1 cellular context compared by ENCODE assay signal in the genomic region with DNA sequence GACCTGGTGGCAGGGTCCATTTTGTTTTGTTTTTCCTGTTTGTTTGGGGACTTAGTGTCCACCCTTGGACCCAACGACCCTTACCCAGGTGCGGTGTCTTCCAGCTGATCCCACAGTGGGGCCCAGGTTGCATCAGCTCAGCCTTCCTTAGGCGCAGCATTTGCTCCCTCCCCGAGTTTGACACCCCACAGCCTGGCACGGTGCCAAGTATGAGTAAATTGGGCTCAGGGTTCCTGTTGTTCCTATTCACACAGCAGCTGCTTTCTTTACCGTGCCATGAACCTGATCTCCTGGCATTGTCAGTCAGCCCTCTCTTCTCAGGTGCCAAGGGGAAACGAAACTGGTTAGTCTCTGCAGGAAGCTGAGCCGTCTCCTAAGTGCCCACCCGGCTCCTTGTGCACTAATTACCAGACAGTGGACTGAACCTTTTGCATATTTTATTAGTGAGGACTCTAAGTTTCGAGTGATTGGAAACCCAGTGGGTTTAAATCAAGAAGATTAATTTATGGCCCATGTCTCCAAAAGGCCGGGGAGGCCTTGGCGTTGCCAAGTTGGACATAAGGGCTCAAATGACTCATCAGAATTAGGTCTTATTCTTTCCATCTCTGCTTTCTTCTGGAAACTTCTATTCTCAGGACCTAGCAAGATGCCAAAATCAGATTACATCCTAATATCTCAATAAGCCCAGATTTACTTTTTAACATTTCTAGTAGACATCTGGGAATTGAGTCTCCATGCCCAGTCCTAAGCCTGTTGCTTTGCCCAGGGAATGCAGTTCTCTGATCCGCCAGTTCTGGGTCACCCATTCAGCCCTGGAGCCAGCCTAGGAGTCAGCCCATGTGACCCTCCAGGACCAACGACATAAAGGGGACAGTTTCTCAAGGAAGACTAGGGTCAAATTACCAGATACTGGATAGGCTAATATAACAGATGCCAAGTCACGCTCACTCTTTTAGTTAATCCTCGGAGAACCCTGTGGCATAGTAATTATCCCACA.
TF ChIP-seq lines count a peak whose summit lies in the region.

No MANE protein-coding gene starts in this region.

TF ChIP-seq in HepG2, 621 proteins besides CTCF, POLR2A, EP300 and RAD21 (continued from another document):
- TF ChIP-seq ZNF644 (CRISPR knock-in tag; IDR thresholded peaks at IDR 0.05; ENCODE audit: low read depth) (0 out of 2 replicates have a peak, but pooled peaks have one; percentile 5), GTF2F1 (IDR thresholded peaks at IDR 0.05; ENCODE audit: low read length) (peak; percentile 64; the same call in 1 of the 2 replicates), NFE2L2 (IDR thresholded peaks at IDR 0.05; ENCODE audit: low read length) (peak; percentile 21; the same call in 1 of the 2 replicates), SNAI1 (CRISPR knock-in tag; IDR thresholded peaks at IDR 0.05; ENCODE audit: borderline replicate concordance) (no peak), SOX6 (IDR thresholded peaks at IDR 0.05) (no peak), SOX6 (CRISPR knock-in tag; IDR thresholded peaks at IDR 0.05) (peak; percentile 74), ARID5B (CRISPR knock-in tag; IDR thresholded peaks at IDR 0.05) (peak; percentile 40; the same call in 1 of the 2 replicates), MAFG (CRISPR knock-in tag; IDR thresholded peaks at IDR 0.05) (no peak), SALL1 (CRISPR knock-in tag; IDR thresholded peaks at IDR 0.05) (peak; percentile 77), MXI1 (IDR thresholded peaks at IDR 0.05; ENCODE audit: borderline replicate concordance, low read depth, low read length) (0 out of 3 replicates have a peak, but pooled peaks have one; percentile 47), PBX2 (CRISPR knock-in tag; IDR thresholded peaks at IDR 0.05) (no peak), GATAD2A (CRISPR knock-in tag; IDR thresholded peaks at IDR 0.05) (peak; percentile 39), DRAP1 (CRISPR knock-in tag; IDR thresholded peaks at IDR 0.05) (no peak), CEBPG (CRISPR knock-in tag; IDR thresholded peaks at IDR 0.05) (peak; percentile 34; the same call in 1 of the 2 replicates), ZBTB7A (CRISPR knock-in tag; IDR thresholded peaks at IDR 0.05) (peak; percentile 35; the same call in 1 of the 2 replicates), RARA (CRISPR knock-in tag; IDR thresholded peaks at IDR 0.05) (0 out of 2 replicates have a peak, but pooled peaks have one; percentile 37), ZNF841 (CRISPR knock-in tag; IDR thresholded peaks at IDR 0.05; ENCODE audit: borderline replicate concordance) (no peak), SETDB1 (CRISPR knock-in tag; IDR thresholded peaks at IDR 0.05; ENCODE audit: borderline replicate concordance) (no peak), ZNF607 (CRISPR knock-in tag; IDR thresholded peaks at IDR 0.05; ENCODE audit: borderline replicate concordance) (peak; percentile 12; the same call in 1 of the 2 replicates), CENPT (CRISPR knock-in tag; IDR thresholded peaks at IDR 0.05; ENCODE audit: low read depth) (no peak), ZZZ3 (CRISPR knock-in tag; IDR thresholded peaks at IDR 0.05; ENCODE audit: borderline replicate concordance) (no peak), SNAPC5 (CRISPR knock-in tag; IDR thresholded peaks at IDR 0.05; ENCODE audit: borderline replicate concordance) (no peak), BRCA1 (CRISPR knock-in tag; IDR thresholded peaks at IDR 0.05) (no peak), MAX (IDR thresholded peaks at IDR 0.05) (no peak), MIER2 (CRISPR knock-in tag; IDR thresholded peaks at IDR 0.05) (no peak), SIN3A (IDR thresholded peaks at IDR 0.05; ENCODE audit: borderline replicate concordance, low read depth, low read length) (0 out of 2 replicates have a peak, but pooled peaks have one; percentile 12), GABPA (IDR thresholded peaks at IDR 0.05; ENCODE audit: low read depth, low read length) (no peak), GABPA (CRISPR knock-in tag; IDR thresholded peaks at IDR 0.05; ENCODE audit: low read depth) (no peak), LCORL (IDR thresholded peaks at IDR 0.05) (peak; percentile 100), LCORL (CRISPR knock-in tag; IDR thresholded peaks at IDR 0.05) (no peak), ZNF572 (CRISPR knock-in tag; IDR thresholded peaks at IDR 0.05) (no peak), PAXIP1 (CRISPR knock-in tag; conservative IDR thresholded peaks at IDR 0.05) (peak; percentile 37; the same call in 1 of the 2 replicates), NR2C2 (CRISPR knock-in tag; IDR thresholded peaks at IDR 0.05; ENCODE audit: borderline replicate concordance) (peak; percentile 38; the same call in 1 of the 2 replicates)
- TF ChIP-seq, protein P1, sequence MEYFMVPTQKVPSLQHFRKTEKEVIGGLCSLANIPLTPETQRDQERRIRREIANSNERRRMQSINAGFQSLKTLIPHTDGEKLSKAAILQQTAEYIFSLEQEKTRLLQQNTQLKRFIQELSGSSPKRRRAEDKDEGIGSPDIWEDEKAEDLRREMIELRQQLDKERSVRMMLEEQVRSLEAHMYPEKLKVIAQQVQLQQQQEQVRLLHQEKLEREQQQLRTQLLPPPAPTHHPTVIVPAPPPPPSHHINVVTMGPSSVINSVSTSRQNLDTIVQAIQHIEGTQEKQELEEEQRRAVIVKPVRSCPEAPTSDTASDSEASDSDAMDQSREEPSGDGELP (IDR thresholded peaks at IDR 0.05; ENCODE audit: borderline replicate concordance, low read depth): peak; percentile 53; the same call in 1 of the 2 replicates
- TF ChIP-seq, protein P2, sequence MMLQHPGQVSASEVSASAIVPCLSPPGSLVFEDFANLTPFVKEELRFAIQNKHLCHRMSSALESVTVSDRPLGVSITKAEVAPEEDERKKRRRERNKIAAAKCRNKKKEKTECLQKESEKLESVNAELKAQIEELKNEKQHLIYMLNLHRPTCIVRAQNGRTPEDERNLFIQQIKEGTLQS (CRISPR knock-in tag; IDR thresholded peaks at IDR 0.05): no peak
- TF ChIP-seq, protein P3, sequence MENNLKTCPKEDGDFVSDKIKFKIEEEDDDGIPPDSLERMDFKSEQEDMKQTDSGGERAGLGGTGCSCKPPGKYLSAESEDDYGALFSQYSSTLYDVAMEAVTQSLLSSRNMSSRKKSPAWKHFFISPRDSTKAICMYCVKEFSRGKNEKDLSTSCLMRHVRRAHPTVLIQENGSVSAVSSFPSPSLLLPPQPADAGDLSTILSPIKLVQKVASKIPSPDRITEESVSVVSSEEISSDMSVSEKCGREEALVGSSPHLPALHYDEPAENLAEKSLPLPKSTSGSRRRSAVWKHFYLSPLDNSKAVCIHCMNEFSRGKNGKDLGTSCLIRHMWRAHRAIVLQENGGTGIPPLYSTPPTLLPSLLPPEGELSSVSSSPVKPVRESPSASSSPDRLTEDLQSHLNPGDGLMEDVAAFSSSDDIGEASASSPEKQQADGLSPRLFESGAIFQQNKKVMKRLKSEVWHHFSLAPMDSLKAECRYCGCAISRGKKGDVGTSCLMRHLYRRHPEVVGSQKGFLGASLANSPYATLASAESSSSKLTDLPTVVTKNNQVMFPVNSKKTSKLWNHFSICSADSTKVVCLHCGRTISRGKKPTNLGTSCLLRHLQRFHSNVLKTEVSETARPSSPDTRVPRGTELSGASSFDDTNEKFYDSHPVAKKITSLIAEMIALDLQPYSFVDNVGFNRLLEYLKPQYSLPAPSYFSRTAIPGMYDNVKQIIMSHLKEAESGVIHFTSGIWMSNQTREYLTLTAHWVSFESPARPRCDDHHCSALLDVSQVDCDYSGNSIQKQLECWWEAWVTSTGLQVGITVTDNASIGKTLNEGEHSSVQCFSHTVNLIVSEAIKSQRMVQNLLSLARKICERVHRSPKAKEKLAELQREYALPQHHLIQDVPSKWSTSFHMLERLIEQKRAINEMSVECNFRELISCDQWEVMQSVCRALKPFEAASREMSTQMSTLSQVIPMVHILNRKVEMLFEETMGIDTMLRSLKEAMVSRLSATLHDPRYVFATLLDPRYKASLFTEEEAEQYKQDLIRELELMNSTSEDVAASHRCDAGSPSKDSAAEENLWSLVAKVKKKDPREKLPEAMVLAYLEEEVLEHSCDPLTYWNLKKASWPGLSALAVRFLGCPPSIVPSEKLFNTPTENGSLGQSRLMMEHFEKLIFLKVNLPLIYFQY (CRISPR knock-in tag; IDR thresholded peaks at IDR 0.05; ENCODE audit: borderline replicate concordance): 0 out of 2 replicates have a peak, but pooled peaks have one; percentile 20
- TF ChIP-seq, protein P4, sequence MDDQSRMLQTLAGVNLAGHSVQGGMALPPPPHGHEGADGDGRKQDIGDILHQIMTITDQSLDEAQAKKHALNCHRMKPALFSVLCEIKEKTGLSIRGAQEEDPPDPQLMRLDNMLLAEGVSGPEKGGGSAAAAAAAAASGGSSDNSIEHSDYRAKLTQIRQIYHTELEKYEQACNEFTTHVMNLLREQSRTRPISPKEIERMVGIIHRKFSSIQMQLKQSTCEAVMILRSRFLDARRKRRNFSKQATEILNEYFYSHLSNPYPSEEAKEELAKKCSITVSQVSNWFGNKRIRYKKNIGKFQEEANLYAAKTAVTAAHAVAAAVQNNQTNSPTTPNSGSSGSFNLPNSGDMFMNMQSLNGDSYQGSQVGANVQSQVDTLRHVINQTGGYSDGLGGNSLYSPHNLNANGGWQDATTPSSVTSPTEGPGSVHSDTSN (CRISPR knock-in tag; IDR thresholded peaks at IDR 0.05; ENCODE audit: borderline replicate concordance): no peak
- TF ChIP-seq, protein P5, sequence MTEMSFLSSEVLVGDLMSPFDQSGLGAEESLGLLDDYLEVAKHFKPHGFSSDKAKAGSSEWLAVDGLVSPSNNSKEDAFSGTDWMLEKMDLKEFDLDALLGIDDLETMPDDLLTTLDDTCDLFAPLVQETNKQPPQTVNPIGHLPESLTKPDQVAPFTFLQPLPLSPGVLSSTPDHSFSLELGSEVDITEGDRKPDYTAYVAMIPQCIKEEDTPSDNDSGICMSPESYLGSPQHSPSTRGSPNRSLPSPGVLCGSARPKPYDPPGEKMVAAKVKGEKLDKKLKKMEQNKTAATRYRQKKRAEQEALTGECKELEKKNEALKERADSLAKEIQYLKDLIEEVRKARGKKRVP (CRISPR knock-in tag; IDR thresholded peaks at IDR 0.05): peak in 1 of 2 experiments; percentile 95; a peak in 2 of 4 replicates
